Comparison of ENCODE assay signal across 1 cellular context in genomic region chr10:101229275-101230184, GRCh38.
TF ChIP-seq lines count a peak whose summit lies in the region.

A gene with protein sequence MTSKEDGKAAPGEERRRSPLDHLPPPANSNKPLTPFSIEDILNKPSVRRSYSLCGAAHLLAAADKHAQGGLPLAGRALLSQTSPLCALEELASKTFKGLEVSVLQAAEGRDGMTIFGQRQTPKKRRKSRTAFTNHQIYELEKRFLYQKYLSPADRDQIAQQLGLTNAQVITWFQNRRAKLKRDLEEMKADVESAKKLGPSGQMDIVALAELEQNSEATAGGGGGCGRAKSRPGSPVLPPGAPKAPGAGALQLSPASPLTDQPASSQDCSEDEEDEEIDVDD (minus strand): TSS chr10:101229463. CDS start chr10:101228815, 648 bp downstream.

TF ChIP-seq in HEK293, 187 proteins besides CTCF, POLR2A, EP300 and RAD21 (continued from another document and continues in another):
- TF ChIP-seq ZNF350 (tag by site-specific recombination; IDR thresholded peaks at IDR 0.05), result no peak
- TF ChIP-seq ZNF660 (tag by site-specific recombination; IDR thresholded peaks at IDR 0.05), result no peak
- no peak for TF ChIP-seq ZNF529 (tag by site-specific recombination; IDR thresholded peaks at IDR 0.05; ENCODE audit: insufficient replicate concordance)
- no peak for TF ChIP-seq KLF10 (tag by site-specific recombination; IDR thresholded peaks at IDR 0.05)
- peak; percentile 42 for TF ChIP-seq ZFHX2 (tag by site-specific recombination; conservative IDR thresholded peaks at IDR 0.05)
- no peak for TF ChIP-seq ZNF549 (tag by site-specific recombination; IDR thresholded peaks at IDR 0.05)
- TF ChIP-seq, protein P1, sequence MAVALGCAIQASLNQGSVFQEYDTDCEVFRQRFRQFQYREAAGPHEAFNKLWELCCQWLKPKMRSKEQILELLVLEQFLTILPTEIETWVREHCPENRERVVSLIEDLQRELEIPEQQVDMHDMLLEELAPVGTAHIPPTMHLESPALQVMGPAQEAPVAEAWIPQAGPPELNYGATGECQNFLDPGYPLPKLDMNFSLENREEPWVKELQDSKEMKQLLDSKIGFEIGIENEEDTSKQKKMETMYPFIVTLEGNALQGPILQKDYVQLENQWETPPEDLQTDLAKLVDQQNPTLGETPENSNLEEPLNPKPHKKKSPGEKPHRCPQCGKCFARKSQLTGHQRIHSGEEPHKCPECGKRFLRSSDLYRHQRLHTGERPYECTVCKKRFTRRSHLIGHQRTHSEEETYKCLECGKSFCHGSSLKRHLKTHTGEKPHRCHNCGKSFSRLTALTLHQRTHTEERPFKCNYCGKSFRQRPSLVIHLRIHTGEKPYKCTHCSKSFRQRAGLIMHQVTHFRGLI (tag by site-specific recombination; IDR thresholded peaks at IDR 0.05), result no peak; the same call in none of the 2 replicates
- TF ChIP-seq, protein P2, sequence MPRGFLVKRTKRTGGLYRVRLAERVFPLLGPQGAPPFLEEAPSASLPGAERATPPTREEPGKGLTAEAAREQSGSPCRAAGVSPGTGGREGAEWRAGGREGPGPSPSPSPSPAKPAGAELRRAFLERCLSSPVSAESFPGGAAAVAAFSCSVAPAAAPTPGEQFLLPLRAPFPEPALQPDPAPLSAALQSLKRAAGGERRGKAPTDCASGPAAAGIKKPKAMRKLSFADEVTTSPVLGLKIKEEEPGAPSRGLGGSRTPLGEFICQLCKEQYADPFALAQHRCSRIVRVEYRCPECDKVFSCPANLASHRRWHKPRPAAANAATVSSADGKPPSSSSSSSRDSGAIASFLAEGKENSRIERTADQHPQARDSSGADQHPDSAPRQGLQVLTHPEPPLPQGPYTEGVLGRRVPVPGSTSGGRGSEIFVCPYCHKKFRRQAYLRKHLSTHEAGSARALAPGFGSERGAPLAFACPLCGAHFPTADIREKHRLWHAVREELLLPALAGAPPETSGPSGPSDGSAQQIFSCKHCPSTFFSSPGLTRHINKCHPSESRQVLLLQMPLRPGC (tag by site-specific recombination; IDR thresholded peaks at IDR 0.05), result peak; percentile 56
- TF ChIP-seq, protein P3, sequence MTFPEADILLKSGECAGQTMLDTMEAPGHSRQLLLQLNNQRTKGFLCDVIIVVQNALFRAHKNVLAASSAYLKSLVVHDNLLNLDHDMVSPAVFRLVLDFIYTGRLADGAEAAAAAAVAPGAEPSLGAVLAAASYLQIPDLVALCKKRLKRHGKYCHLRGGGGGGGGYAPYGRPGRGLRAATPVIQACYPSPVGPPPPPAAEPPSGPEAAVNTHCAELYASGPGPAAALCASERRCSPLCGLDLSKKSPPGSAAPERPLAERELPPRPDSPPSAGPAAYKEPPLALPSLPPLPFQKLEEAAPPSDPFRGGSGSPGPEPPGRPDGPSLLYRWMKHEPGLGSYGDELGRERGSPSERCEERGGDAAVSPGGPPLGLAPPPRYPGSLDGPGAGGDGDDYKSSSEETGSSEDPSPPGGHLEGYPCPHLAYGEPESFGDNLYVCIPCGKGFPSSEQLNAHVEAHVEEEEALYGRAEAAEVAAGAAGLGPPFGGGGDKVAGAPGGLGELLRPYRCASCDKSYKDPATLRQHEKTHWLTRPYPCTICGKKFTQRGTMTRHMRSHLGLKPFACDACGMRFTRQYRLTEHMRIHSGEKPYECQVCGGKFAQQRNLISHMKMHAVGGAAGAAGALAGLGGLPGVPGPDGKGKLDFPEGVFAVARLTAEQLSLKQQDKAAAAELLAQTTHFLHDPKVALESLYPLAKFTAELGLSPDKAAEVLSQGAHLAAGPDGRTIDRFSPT (tag by site-specific recombination; IDR thresholded peaks at IDR 0.05), result no peak; the same call in none of the 2 replicates
- no peak for TF ChIP-seq ZNF670 (tag by site-specific recombination; IDR thresholded peaks at IDR 0.05; ENCODE audit: low read depth)
- no peak for TF ChIP-seq SCRT1 (tag by site-specific recombination; IDR thresholded peaks at IDR 0.05; ENCODE audit: borderline replicate concordance)
- TF ChIP-seq ZXDB (tag by site-specific recombination; IDR thresholded peaks at IDR 0.05), result peak; percentile 70
- TF ChIP-seq SP2 (tag by site-specific recombination; IDR thresholded peaks at IDR 0.05), result peak; percentile 57
- no peak for TF ChIP-seq ZNF48 (tag by site-specific recombination; IDR thresholded peaks at IDR 0.05)
- TF ChIP-seq ZNF830 (tag by site-specific recombination; IDR thresholded peaks at IDR 0.05; ENCODE audit: low read depth), result no peak
- peak; percentile 73; the same call in 1 of the 2 replicates for TF ChIP-seq ZNF24 (tag by site-specific recombination; IDR thresholded peaks at IDR 0.05)
- TF ChIP-seq, protein P4, sequence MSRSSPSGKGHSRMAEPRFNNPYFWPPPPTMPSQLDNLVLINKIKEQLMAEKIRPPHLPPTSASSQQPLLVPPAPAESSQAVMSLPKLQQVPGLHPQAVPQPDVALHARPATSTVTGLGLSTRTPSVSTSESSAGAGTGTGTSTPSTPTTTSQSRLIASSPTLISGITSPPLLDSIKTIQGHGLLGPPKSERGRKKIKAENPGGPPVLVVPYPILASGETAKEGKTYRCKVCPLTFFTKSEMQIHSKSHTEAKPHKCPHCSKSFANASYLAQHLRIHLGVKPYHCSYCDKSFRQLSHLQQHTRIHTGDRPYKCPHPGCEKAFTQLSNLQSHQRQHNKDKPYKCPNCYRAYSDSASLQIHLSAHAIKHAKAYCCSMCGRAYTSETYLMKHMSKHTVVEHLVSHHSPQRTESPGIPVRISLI (tag by site-specific recombination; IDR thresholded peaks at IDR 0.05), result no peak
- TF ChIP-seq OVOL3 (tag by site-specific recombination; IDR thresholded peaks at IDR 0.05), result 0 out of 2 replicates have a peak, but pooled peaks have one; percentile 38
- TF ChIP-seq ZNF175 (tag by site-specific recombination; IDR thresholded peaks at IDR 0.05), result no peak
- no peak for TF ChIP-seq ZNF792 (tag by site-specific recombination; IDR thresholded peaks at IDR 0.05)
- peak; percentile 71 for TF ChIP-seq SP3 (tag by site-specific recombination; IDR thresholded peaks at IDR 0.05)
- no peak for TF ChIP-seq ZSCAN5A (tag by site-specific recombination; IDR thresholded peaks at IDR 0.05)
- TF ChIP-seq, protein P5, sequence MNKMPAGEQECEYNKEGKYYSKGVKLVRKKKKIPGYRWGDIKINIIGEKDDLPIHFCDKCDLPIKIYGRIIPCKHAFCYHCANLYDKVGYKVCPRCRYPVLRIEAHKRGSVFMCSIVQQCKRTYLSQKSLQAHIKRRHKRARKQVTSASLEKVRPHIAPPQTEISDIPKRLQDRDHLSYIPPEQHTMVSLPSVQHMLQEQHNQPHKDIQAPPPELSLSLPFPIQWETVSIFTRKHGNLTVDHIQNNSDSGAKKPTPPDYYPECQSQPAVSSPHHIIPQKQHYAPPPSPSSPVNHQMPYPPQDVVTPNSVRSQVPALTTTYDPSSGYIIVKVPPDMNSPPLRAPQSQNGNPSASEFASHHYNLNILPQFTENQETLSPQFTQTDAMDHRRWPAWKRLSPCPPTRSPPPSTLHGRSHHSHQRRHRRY (tag by site-specific recombination; IDR thresholded peaks at IDR 0.05), result no peak
- no peak for TF ChIP-seq ZFP41 (tag by site-specific recombination; IDR thresholded peaks at IDR 0.05; ENCODE audit: borderline replicate concordance)
- TF ChIP-seq ZNF391 (tag by site-specific recombination; IDR thresholded peaks at IDR 0.05; ENCODE audit: borderline replicate concordance, low read depth), result 0 out of 2 replicates have a peak, but pooled peaks have one; percentile 77
- TF ChIP-seq ZNF416 (tag by site-specific recombination; IDR thresholded peaks at IDR 0.05), result no peak
- TF ChIP-seq ZNF658 (tag by site-specific recombination; IDR thresholded peaks at IDR 0.05), result no peak
- no peak for TF ChIP-seq KLF17 (tag by site-specific recombination; IDR thresholded peaks at IDR 0.05)
- TF ChIP-seq ZNF514 (tag by site-specific recombination; IDR thresholded peaks at IDR 0.05), result no peak
- TF ChIP-seq ZFP37 (tag by site-specific recombination; IDR thresholded peaks at IDR 0.05), result no peak
- no peak for TF ChIP-seq ZNF311 (tag by site-specific recombination; IDR thresholded peaks at IDR 0.05; ENCODE audit: borderline replicate concordance)
- TF ChIP-seq ZNF548 (tag by site-specific recombination; IDR thresholded peaks at IDR 0.05), result no peak; the same call in 1 of the 2 replicates
- no peak for TF ChIP-seq ELK4 (IDR thresholded peaks at IDR 0.05; ENCODE audit: borderline replicate concordance, low read depth, low read length)
- no peak; the same call in 1 of the 2 replicates for TF ChIP-seq MZF1 (tag by site-specific recombination; IDR thresholded peaks at IDR 0.05; ENCODE audit: borderline replicate concordance)
- TF ChIP-seq ZNF585B (tag by site-specific recombination; IDR thresholded peaks at IDR 0.05), result no peak
- peak; percentile 66 for TF ChIP-seq ZFP69B (tag by site-specific recombination; IDR thresholded peaks at IDR 0.05)
- TF ChIP-seq, protein P6, sequence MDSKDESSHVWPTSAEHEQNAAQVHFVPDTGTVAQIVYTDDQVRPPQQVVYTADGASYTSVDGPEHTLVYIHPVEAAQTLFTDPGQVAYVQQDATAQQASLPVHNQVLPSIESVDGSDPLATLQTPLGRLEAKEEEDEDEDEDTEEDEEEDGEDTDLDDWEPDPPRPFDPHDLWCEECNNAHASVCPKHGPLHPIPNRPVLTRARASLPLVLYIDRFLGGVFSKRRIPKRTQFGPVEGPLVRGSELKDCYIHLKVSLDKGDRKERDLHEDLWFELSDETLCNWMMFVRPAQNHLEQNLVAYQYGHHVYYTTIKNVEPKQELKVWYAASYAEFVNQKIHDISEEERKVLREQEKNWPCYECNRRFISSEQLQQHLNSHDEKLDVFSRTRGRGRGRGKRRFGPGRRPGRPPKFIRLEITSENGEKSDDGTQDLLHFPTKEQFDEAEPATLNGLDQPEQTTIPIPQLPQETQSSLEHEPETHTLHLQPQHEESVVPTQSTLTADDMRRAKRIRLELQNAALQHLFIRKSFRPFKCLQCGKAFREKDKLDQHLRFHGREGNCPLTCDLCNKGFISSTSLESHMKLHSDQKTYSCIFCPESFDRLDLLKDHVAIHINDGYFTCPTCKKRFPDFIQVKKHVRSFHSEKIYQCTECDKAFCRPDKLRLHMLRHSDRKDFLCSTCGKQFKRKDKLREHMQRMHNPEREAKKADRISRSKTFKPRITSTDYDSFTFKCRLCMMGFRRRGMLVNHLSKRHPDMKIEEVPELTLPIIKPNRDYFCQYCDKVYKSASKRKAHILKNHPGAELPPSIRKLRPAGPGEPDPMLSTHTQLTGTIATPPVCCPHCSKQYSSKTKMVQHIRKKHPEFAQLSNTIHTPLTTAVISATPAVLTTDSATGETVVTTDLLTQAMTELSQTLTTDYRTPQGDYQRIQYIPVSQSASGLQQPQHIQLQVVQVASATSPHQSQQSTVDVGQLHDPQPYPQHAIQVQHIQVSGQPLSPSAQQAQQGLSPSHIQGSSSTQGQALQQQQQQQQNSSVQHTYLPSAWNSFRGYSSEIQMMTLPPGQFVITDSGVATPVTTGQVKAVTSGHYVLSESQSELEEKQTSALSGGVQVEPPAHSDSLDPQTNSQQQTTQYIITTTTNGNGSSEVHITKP (tag by site-specific recombination; IDR thresholded peaks at IDR 0.05), result peak; percentile 99
- TF ChIP-seq, protein P7, sequence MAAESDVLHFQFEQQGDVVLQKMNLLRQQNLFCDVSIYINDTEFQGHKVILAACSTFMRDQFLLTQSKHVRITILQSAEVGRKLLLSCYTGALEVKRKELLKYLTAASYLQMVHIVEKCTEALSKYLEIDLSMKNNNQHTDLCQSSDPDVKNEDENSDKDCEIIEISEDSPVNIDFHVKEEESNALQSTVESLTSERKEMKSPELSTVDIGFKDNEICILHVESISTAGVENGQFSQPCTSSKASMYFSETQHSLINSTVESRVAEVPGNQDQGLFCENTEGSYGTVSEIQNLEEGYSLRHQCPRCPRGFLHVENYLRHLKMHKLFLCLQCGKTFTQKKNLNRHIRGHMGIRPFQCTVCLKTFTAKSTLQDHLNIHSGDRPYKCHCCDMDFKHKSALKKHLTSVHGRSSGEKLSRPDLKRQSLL (tag by site-specific recombination; IDR thresholded peaks at IDR 0.05), result no peak
- TF ChIP-seq ZNF610 (tag by site-specific recombination; IDR thresholded peaks at IDR 0.05; ENCODE audit: borderline replicate concordance), result 0 out of 2 replicates have a peak, but pooled peaks have one; percentile 44
- TF ChIP-seq ZNF223 (tag by site-specific recombination; IDR thresholded peaks at IDR 0.05), result 0 out of 2 replicates have a peak, but pooled peaks have one; percentile 56
- no peak for TF ChIP-seq MEIS1 (CRISPR knock-in tag; IDR thresholded peaks at IDR 0.05; ENCODE audit: borderline replicate concordance)
- TF ChIP-seq MYNN (tag by site-specific recombination; IDR thresholded peaks at IDR 0.05; ENCODE audit: borderline replicate concordance), result peak; percentile 59; the same call in 1 of the 2 replicates
- peak; percentile 87; the same call in 1 of the 2 replicates for TF ChIP-seq ZSCAN23 (tag by site-specific recombination; IDR thresholded peaks at IDR 0.05)
- TF ChIP-seq, protein P8, sequence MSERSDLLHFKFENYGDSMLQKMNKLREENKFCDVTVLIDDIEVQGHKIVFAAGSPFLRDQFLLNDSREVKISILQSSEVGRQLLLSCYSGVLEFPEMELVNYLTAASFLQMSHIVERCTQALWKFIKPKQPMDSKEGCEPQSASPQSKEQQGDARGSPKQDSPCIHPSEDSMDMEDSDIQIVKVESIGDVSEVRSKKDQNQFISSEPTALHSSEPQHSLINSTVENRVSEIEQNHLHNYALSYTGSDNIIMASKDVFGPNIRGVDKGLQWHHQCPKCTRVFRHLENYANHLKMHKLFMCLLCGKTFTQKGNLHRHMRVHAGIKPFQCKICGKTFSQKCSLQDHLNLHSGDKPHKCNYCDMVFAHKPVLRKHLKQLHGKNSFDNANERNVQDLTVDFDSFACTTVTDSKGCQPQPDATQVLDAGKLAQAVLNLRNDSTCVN (tag by site-specific recombination; optimal IDR thresholded peaks at IDR 0.05), result peak; percentile 57
